In the genomic region with DNA sequence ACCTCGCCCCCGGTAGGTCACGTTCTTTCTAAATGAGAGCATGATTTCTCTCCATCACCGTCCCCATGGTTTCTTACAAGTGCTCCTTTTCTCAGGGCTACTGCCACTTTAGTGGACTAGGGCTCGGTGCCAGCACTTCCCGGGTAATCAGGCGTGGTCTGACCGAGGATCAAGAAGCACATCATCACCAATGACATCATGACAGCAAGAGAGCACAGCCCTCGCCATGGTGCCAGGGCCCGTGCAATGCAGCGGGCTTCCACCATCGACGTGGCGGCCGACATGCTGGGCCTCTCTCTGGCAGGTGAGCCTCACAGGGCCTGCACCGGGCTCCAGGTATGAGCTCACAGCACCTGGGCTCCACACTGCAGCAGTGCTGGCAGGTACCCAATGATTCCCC, we compare ENCODE assay signal across 19 cellular contexts.
"Had no signal": no experiment of that assay in that cellular context is flagged by ENCODE, and none has a peak within 500 bp of the region (broad histone marks: within the 10 kb centered on the region; RNA-seq: fewer than 3 reads in every experiment).

No MANE protein-coding gene starts in this region.

- H3K9me3 ChIP-seq: colonic mucosa, gastroesophageal sphincter, tibial nerve had no signal

- H3K36me3 Mint-ChIP-seq: activated naive CD4-positive, alpha-beta T cell treated with anti-CD3 and anti-CD28 coated beads, Interleukin-2, amount 50 U/mL, for 72 hours had no signal

- H3K9me3 Mint-ChIP-seq: activated naive CD4-positive, alpha-beta T cell treated with anti-CD3 and anti-CD28 coated beads, Interleukin-2, amount 50 U/mL, for 72 hours; activated T-helper 1 cell treated with anti-CD3 and anti-CD28 coated beads, Interleukin-12 subunit alpha, Interleukin-12 subunit beta, Interleukin-2, Interleukin-4 antibody, amounts not matched to agents 30 ng/mL and 10 ng/mL and 1 ng/mL, durations not matched to agents 14 hours and 24 hours and 36 hours; effector memory CD8-positive, alpha-beta T cell; nephron; stimulated activated naive CD8-positive, alpha-beta T cell treated with anti-CD3 and anti-CD28 coated beads, Interleukin-15, amount 100 ng/mL, for 72 hours had no signal

- ATAC-seq: activated CD8-positive, alpha-beta T cell treated with anti-CD3 and anti-CD28 coated beads, Interleukin-2, amount 10 ng/mL, durations not matched to agents 7 days and 5 days; activated naive CD4-positive, alpha-beta T cell treated with anti-CD3 and anti-CD28 coated beads, Interleukin-2, amount 50 U/mL, for 72 hours; effector memory CD8-positive, alpha-beta T cell; gastroesophageal sphincter; stimulated activated naive CD8-positive, alpha-beta T cell treated with anti-CD3 and anti-CD28 coated beads, Interleukin-15, amount 100 ng/mL, for 72 hours had no signal

- DNase-seq: activated CD4-positive, alpha-beta T cell treated with anti-CD3 and anti-CD28 coated beads for 1 hour; activated CD4-positive, alpha-beta T cell treated with anti-CD3 and anti-CD28 coated beads, Interleukin-2, amount 50 U/mL, for 1 hour; activated CD8-positive, alpha-beta T cell treated with anti-CD3 and anti-CD28 coated beads, Interleukin-2, amount 10 ng/mL, durations not matched to agents 7 days and 5 days; activated gamma-delta T cell; aorta; brain microvascular endothelial cell; colonic mucosa; effector memory CD8-positive, alpha-beta T cell; left ventricle myocardium superior; mammary epithelial cell; stimulated activated CD4-positive, alpha-beta T cell treated with anti-CD3 and anti-CD28 coated beads, Interleukin-12 subunit alpha, Interleukin-12 subunit beta, amount 100 ng/mL, for 4 hours; stimulated activated CD4-positive, alpha-beta T cell treated with anti-CD3 and anti-CD28 coated beads, Interleukin-4, amount 100 ng/mL, for 4 hours; stimulated activated naive CD8-positive, alpha-beta T cell treated with anti-CD3 and anti-CD28 coated beads, Interleukin-15, amount 100 ng/mL, for 72 hours had no signal

- H3K27me3 Mint-ChIP-seq: effector memory CD8-positive, alpha-beta T cell; stimulated activated naive CD8-positive, alpha-beta T cell treated with anti-CD3 and anti-CD28 coated beads, Interleukin-15, amount 100 ng/mL, for 72 hours had no signal

- H3K4me3 Mint-ChIP-seq: activated CD8-positive, alpha-beta T cell treated with anti-CD3 and anti-CD28 coated beads, Interleukin-2, amount 10 ng/mL, durations not matched to agents 7 days and 5 days; activated T-helper 1 cell treated with anti-CD3 and anti-CD28 coated beads, Interleukin-12 subunit alpha, Interleukin-12 subunit beta, Interleukin-2, Interleukin-4 antibody, amounts not matched to agents 30 ng/mL and 10 ng/mL and 1 ng/mL, durations not matched to agents 14 hours and 24 hours and 36 hours; effector memory CD8-positive, alpha-beta T cell; mesothelial cell of epicardium; nephron; stimulated activated naive CD8-positive, alpha-beta T cell treated with anti-CD3 and anti-CD28 coated beads, Interleukin-15, amount 100 ng/mL, for 72 hours had no signal
